ENCODE assay signal across 1 cellular context in genomic region chr6:89638320-89639195, GRCh38.
TF ChIP-seq lines count a peak whose summit lies in the region.

Gene LYRM2 (minus strand): TSS chr6:89638747. CDS start chr6:89638716, 31 bp downstream.

TF ChIP-seq in HEK293, 187 proteins besides CTCF, POLR2A, EP300 and RAD21 (continued from another document):
- TF ChIP-seq ZNF692 (tag by site-specific recombination; IDR thresholded peaks at IDR 0.05) (peak; percentile 66; the same call in 1 of the 2 replicates), ZFP69B (tag by site-specific recombination; IDR thresholded peaks at IDR 0.05) (peak; percentile 46; the same call in 1 of the 2 replicates), ZNF518A (tag by site-specific recombination; conservative IDR thresholded peaks at IDR 0.05; ENCODE audit: low read depth) (peak; percentile 51; the same call in 1 of the 2 replicates), ZNF398 (tag by site-specific recombination; IDR thresholded peaks at IDR 0.05) (no peak), ZNF843 (tag by site-specific recombination; IDR thresholded peaks at IDR 0.05) (peak; percentile 42; the same call in 1 of the 2 replicates), ZNF677 (tag by site-specific recombination; IDR thresholded peaks at IDR 0.05) (no peak), KLF1 (tag by site-specific recombination; IDR thresholded peaks at IDR 0.05) (peak; percentile 43), KLF9 (tag by site-specific recombination; IDR thresholded peaks at IDR 0.05; ENCODE audit: low read depth) (peak; percentile 81), KLF8 (tag by site-specific recombination; IDR thresholded peaks at IDR 0.05) (peak; percentile 46; the same call in 1 of the 2 replicates), ZNF660 (tag by site-specific recombination; IDR thresholded peaks at IDR 0.05) (peak; percentile 80), ZBTB26 (tag by site-specific recombination; optimal IDR thresholded peaks at IDR 0.05) (peak; percentile 81), ZNF629 (tag by site-specific recombination; IDR thresholded peaks at IDR 0.05) (peak; percentile 59; the same call in 1 of the 2 replicates), ZNF324 (tag by site-specific recombination; IDR thresholded peaks at IDR 0.05) (peak; percentile 62; the same call in 1 of the 2 replicates), YY2 (tag by site-specific recombination; IDR thresholded peaks at IDR 0.05) (peak; percentile 70), HIC1 (tag by site-specific recombination; IDR thresholded peaks at IDR 0.05) (peak; percentile 55; the same call in 1 of the 2 replicates), ZSCAN30 (tag by site-specific recombination; IDR thresholded peaks at IDR 0.05) (peak; percentile 55), ZNF2 (tag by site-specific recombination; IDR thresholded peaks at IDR 0.05) (0 out of 2 replicates have a peak, but pooled peaks have one; percentile 42), ZNF76 (tag by site-specific recombination; IDR thresholded peaks at IDR 0.05; ENCODE audit: borderline replicate concordance, low read depth) (peak; percentile 89), ZNF335 (tag by site-specific recombination; conservative IDR thresholded peaks at IDR 0.05) (peak; percentile 96), GFI1B (tag by site-specific recombination; IDR thresholded peaks at IDR 0.05) (no peak), PRDM1 (tag by site-specific recombination; IDR thresholded peaks at IDR 0.05) (peak; percentile 89), SP2 (tag by site-specific recombination; IDR thresholded peaks at IDR 0.05) (peak; percentile 76), KLF17 (tag by site-specific recombination; IDR thresholded peaks at IDR 0.05) (0 out of 2 replicates have a peak, but pooled peaks have one; percentile 58), ZBTB11 (tag by site-specific recombination; conservative IDR thresholded peaks at IDR 0.05; ENCODE audit: low read depth) (peak; percentile 70), PATZ1 (tag by site-specific recombination; IDR thresholded peaks at IDR 0.05) (peak; percentile 39; the same call in 1 of the 2 replicates), ZSCAN4 (tag by site-specific recombination; IDR thresholded peaks at IDR 0.05) (no peak), ZBTB48 (tag by site-specific recombination; IDR thresholded peaks at IDR 0.05) (peak; percentile 46; the same call in 1 of the 2 replicates), ZNF391 (tag by site-specific recombination; IDR thresholded peaks at IDR 0.05; ENCODE audit: borderline replicate concordance, low read depth) (no peak), GLIS2 (tag by site-specific recombination; IDR thresholded peaks at IDR 0.05) (peak; percentile 100), ZBTB20 (tag by site-specific recombination; IDR thresholded peaks at IDR 0.05) (peak; percentile 72; the same call in 1 of the 2 replicates), ZXDB (tag by site-specific recombination; IDR thresholded peaks at IDR 0.05) (peak; percentile 93)
TF ChIP-seq in HEK293: peak in this region for 41.
